1 cellular context compared by ENCODE assay signal in the genomic region with DNA sequence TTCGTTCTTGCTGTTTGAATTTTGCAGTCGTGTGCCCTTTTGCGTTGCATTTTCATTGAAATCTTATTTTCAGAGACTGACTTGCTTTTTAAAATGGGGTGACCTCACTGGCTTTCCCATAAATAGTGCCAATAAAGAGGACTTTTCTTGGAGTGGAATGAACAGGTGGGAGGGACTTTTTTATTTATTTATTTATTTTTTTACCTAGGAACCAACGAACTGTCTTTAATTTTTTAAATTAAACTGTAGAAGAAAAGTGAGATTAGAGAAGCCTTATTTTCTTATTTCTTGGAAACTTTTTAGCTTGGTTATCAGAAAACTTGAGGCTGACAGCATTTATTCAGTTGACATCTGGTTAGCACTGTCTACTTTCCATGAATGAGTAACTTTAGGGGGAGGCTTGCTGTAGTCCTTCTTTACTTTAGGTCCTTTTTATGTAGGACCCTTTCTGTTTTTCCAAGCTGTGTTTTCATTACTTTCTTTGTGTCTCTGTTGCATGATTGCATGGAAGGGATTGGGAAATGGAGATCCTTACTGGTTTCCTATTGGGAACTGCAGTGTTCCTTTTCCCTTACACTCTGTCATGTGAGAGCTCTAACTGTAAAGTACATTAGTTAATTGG.
TF ChIP-seq lines count a peak whose summit lies in the region.

No MANE protein-coding gene starts in this region.

TF ChIP-seq in HEK293, 187 proteins besides CTCF, POLR2A, EP300 and RAD21 (continued from another document):
- TF ChIP-seq, protein P1, sequence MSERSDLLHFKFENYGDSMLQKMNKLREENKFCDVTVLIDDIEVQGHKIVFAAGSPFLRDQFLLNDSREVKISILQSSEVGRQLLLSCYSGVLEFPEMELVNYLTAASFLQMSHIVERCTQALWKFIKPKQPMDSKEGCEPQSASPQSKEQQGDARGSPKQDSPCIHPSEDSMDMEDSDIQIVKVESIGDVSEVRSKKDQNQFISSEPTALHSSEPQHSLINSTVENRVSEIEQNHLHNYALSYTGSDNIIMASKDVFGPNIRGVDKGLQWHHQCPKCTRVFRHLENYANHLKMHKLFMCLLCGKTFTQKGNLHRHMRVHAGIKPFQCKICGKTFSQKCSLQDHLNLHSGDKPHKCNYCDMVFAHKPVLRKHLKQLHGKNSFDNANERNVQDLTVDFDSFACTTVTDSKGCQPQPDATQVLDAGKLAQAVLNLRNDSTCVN (tag by site-specific recombination; optimal IDR thresholded peaks at IDR 0.05): no peak
- TF ChIP-seq SP7 (tag by site-specific recombination; IDR thresholded peaks at IDR 0.05): no peak
- TF ChIP-seq ZIC2 (tag by site-specific recombination; IDR thresholded peaks at IDR 0.05): no peak
- TF ChIP-seq, protein P2, sequence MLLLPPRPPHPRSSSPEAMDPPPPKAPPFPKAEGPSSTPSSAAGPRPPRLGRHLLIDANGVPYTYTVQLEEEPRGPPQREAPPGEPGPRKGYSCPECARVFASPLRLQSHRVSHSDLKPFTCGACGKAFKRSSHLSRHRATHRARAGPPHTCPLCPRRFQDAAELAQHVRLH (tag by site-specific recombination; IDR thresholded peaks at IDR 0.05): no peak
- TF ChIP-seq ZBTB7A (tag by site-specific recombination; IDR thresholded peaks at IDR 0.05; ENCODE audit: low read depth): no peak
- TF ChIP-seq, protein P3, sequence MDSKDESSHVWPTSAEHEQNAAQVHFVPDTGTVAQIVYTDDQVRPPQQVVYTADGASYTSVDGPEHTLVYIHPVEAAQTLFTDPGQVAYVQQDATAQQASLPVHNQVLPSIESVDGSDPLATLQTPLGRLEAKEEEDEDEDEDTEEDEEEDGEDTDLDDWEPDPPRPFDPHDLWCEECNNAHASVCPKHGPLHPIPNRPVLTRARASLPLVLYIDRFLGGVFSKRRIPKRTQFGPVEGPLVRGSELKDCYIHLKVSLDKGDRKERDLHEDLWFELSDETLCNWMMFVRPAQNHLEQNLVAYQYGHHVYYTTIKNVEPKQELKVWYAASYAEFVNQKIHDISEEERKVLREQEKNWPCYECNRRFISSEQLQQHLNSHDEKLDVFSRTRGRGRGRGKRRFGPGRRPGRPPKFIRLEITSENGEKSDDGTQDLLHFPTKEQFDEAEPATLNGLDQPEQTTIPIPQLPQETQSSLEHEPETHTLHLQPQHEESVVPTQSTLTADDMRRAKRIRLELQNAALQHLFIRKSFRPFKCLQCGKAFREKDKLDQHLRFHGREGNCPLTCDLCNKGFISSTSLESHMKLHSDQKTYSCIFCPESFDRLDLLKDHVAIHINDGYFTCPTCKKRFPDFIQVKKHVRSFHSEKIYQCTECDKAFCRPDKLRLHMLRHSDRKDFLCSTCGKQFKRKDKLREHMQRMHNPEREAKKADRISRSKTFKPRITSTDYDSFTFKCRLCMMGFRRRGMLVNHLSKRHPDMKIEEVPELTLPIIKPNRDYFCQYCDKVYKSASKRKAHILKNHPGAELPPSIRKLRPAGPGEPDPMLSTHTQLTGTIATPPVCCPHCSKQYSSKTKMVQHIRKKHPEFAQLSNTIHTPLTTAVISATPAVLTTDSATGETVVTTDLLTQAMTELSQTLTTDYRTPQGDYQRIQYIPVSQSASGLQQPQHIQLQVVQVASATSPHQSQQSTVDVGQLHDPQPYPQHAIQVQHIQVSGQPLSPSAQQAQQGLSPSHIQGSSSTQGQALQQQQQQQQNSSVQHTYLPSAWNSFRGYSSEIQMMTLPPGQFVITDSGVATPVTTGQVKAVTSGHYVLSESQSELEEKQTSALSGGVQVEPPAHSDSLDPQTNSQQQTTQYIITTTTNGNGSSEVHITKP (tag by site-specific recombination; IDR thresholded peaks at IDR 0.05): no peak
- no peak for TF ChIP-seq ZNF24 (tag by site-specific recombination; IDR thresholded peaks at IDR 0.05)
- TF ChIP-seq ZBTB20 (tag by site-specific recombination; IDR thresholded peaks at IDR 0.05): no peak
- 0 out of 2 replicates have a peak, but pooled peaks have one; percentile 40 for TF ChIP-seq ZFP37 (tag by site-specific recombination; IDR thresholded peaks at IDR 0.05)
- TF ChIP-seq OVOL3 (tag by site-specific recombination; IDR thresholded peaks at IDR 0.05): no peak
- no peak for TF ChIP-seq ZNF184 (tag by site-specific recombination; IDR thresholded peaks at IDR 0.05)
- TF ChIP-seq, protein P4, sequence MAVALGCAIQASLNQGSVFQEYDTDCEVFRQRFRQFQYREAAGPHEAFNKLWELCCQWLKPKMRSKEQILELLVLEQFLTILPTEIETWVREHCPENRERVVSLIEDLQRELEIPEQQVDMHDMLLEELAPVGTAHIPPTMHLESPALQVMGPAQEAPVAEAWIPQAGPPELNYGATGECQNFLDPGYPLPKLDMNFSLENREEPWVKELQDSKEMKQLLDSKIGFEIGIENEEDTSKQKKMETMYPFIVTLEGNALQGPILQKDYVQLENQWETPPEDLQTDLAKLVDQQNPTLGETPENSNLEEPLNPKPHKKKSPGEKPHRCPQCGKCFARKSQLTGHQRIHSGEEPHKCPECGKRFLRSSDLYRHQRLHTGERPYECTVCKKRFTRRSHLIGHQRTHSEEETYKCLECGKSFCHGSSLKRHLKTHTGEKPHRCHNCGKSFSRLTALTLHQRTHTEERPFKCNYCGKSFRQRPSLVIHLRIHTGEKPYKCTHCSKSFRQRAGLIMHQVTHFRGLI (tag by site-specific recombination; IDR thresholded peaks at IDR 0.05): no peak
- TF ChIP-seq, protein P5, sequence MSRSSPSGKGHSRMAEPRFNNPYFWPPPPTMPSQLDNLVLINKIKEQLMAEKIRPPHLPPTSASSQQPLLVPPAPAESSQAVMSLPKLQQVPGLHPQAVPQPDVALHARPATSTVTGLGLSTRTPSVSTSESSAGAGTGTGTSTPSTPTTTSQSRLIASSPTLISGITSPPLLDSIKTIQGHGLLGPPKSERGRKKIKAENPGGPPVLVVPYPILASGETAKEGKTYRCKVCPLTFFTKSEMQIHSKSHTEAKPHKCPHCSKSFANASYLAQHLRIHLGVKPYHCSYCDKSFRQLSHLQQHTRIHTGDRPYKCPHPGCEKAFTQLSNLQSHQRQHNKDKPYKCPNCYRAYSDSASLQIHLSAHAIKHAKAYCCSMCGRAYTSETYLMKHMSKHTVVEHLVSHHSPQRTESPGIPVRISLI (tag by site-specific recombination; IDR thresholded peaks at IDR 0.05): peak; percentile 54; the same call in 1 of the 2 replicates
